In genomic region chr19:1507763-1508506, GRCh38 we compare ENCODE assay signal across 8 cellular contexts. TPM values are rescaled to one million over a fixed set of nuclear protein-coding genes. Genes with fewer than 3 reads are reported as not detected.
DNase-seq lines count a peak whose midpoint lies in the region; ATAC-seq and TF ChIP-seq lines count a peak whose summit lies in the region.

No MANE protein-coding gene starts in this region.

- H3K27ac Mint-ChIP-seq in naive thymus-derived CD8-positive, alpha-beta T cell, result peak overlapping the region; percentile 77 to 97 (median 95)

- TF ChIP-seq CTCF in fibroblast of pulmonary artery (IDR thresholded peaks at IDR 0.05; ENCODE audit: low read length, missing control alignments), result no peak

- H3K36me3 Mint-ChIP-seq in naive thymus-derived CD8-positive, alpha-beta T cell, result peaks cover 0 to 2% (median 0%) of the 10 kb centered on the region in 3 donors

- peak overlapping the region; percentile 57 for H3K4me3 ChIP-seq in fibroblast of pulmonary artery (replicated peaks; ENCODE audit: low read depth, low read length)

- H3K9me3 Mint-ChIP-seq in naive thymus-derived CD8-positive, alpha-beta T cell, result no peaks in the 10 kb centered on the region

- DNase-seq in EH (ENCODE audit: low read depth) (peak; percentile 96), LoVo (ENCODE audit: low spot score) (peak; percentile 84), SHP77 treated with DMSO at 0.1 percent for 48 hours (lab: John Stamatoyannopoulos, UW) (peak; percentile 88), fibroblast of pulmonary artery (ENCODE audit: low read depth) (peak; percentile 97)
- DNase-seq in activated effector memory CD4-positive, alpha-beta T cell treated with anti-CD3 and anti-CD28 coated beads, Interleukin-2, amount 50 U/mL, for 16 hours, result peak; percentile 95
- DNase-seq in naive thymus-derived CD8-positive, alpha-beta T cell, result peak; percentile 86 to 97 (median 94)
- DNase-seq in stimulated activated CD8-positive, alpha-beta memory T cell treated with anti-CD3 and anti-CD28 coated beads, Interleukin-7, amount 100 ng/mL, for 4 hours (ENCODE audit: low read depth in 2 of 2), result peak; percentile 82 to 86

- peaks cover 0 to 20% (median 2%) of the 10 kb centered on the region in 5 donors for H3K27me3 Mint-ChIP-seq in naive thymus-derived CD8-positive, alpha-beta T cell

- peak overlapping the region; percentile 78 to 93 (median 88) for H3K4me3 Mint-ChIP-seq in naive thymus-derived CD8-positive, alpha-beta T cell

- peaks cover 11 to 44% (median 23%) of the 10 kb centered on the region in 4 donors for H3K4me1 Mint-ChIP-seq in naive thymus-derived CD8-positive, alpha-beta T cell

- ATAC-seq in naive thymus-derived CD8-positive, alpha-beta T cell, result peak; percentile 90 to 95
- no peak for ATAC-seq in HG03039 (IDR thresholded peaks at IDR 0.05; ENCODE audit: unreplicated experiment)

- POLR2A ChIA-PET in naive thymus-derived CD8-positive, alpha-beta T cell (lab: Charles Lee), result no interaction called here

RNA-seq across cellular contexts. Expression of gene ADAMTSL5, which starts 4.9 kb away (rescaled TPM):
- total RNA-seq in naive thymus-derived CD8-positive, alpha-beta T cell, result 1 to 10 TPM; 2.5 to 4.5 TPM
- polyA plus RNA-seq in naive thymus-derived CD8-positive, alpha-beta T cell, result 1 to 10 TPM in 2 of 3 donors, under 1 TPM in 1; 0.47 to 2.9 (median 1.7) TPM

RNA-seq across cellular contexts. Expression of gene PLK5, which starts 15.9 kb away (rescaled TPM):
- not detected for total RNA-seq in naive thymus-derived CD8-positive, alpha-beta T cell
- polyA plus RNA-seq in naive thymus-derived CD8-positive, alpha-beta T cell, result not detected

RNA-seq across cellular contexts. Expression of gene REEP6, which starts 17.0 kb away (rescaled TPM):
- total RNA-seq in naive thymus-derived CD8-positive, alpha-beta T cell, result 1 to 10 TPM; 4.8 to 4.9 TPM
- 1 to 10 TPM; 4.7 to 7.7 (median 6.0) TPM for polyA plus RNA-seq in naive thymus-derived CD8-positive, alpha-beta T cell

RNA-seq across cellular contexts. Expression of gene PCSK4, which starts 17.8 kb away (rescaled TPM):
- 10 to 100 TPM; 11.1 to 12.0 TPM for total RNA-seq in naive thymus-derived CD8-positive, alpha-beta T cell
- 1 to 10 TPM in 2 of 3 donors, under 1 TPM in 1; 0.35 to 1.3 (median 1.2) TPM for polyA plus RNA-seq in naive thymus-derived CD8-positive, alpha-beta T cell

RNA-seq across cellular contexts. Expression of gene C19orf25, which starts 28.9 kb away (rescaled TPM):
- 10 to 100 TPM; 58.3 to 59.7 TPM for total RNA-seq in naive thymus-derived CD8-positive, alpha-beta T cell
- 10 to 100 TPM; 31.3 to 50.3 (median 32.5) TPM for polyA plus RNA-seq in naive thymus-derived CD8-positive, alpha-beta T cell
